In the genomic region with DNA sequence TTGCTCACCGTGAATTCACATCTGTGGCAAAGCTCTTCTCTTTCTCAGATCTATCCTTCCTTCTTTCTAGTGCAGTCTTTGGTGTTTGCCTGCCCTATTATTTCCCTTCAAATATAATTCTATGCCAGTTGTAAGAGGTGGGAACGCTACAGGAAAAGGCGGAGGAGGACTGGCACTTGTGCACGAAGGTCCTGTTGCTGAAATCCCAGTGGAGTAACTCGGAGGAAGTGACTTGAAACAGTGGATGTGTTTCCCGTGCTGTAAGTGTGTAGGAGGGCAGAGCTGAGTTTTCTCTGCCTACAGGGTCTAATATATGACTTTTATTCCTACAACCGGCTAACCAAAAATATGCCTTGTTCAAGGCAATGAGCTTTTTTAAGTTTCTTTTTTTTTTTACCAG, we compare ENCODE assay signal across 36 cellular contexts.
"Had no signal": no experiment of that assay in that cellular context is flagged by ENCODE, and none has a peak within 500 bp of the region (broad histone marks: within the 10 kb centered on the region; RNA-seq: fewer than 3 reads in every experiment).

No MANE protein-coding gene starts in this region.

- ATAC-seq: activated CD4-positive, alpha-beta T cell treated with anti-CD3 and anti-CD28 coated beads for 36 hours; activated CD4-positive, CD25-positive, alpha-beta regulatory T cell treated with anti-CD3 and anti-CD28 coated beads, Interleukin-2, amount 50 U/mL, for 24 hours; activated CD8-positive, alpha-beta T cell treated with anti-CD3 and anti-CD28 coated beads, Interleukin-2, amount 10 ng/mL, durations not matched to agents 7 days and 5 days; activated naive CD4-positive, alpha-beta T cell treated with anti-CD3 and anti-CD28 coated beads, Interleukin-2, amount 50 U/mL, for 72 hours; activated T-cell treated with anti-CD3 and anti-CD28 coated beads, Interleukin-2, amount 50 U/mL, for 4 hours; activated T-cell treated with anti-CD3 and anti-CD28 coated beads, Interleukin-2, amount 50 U/mL, for 72 hours; activated T-helper 17 cell treated with anti-CD3 and anti-CD28 coated beads, Interleukin-2, amount 50 U/mL, for 72 hours; body of pancreas; WTC11 had no signal

- H3K4me1 Mint-ChIP-seq: activated CD4-positive, alpha-beta memory T cell treated with anti-CD3 and anti-CD28 coated beads, Interleukin-2, amount 10 ng/mL, durations not matched to agents 7 days and 5 days; activated CD4-positive, alpha-beta T cell treated with anti-CD3 and anti-CD28 coated beads for 36 hours; activated CD4-positive, alpha-beta T cell treated with anti-CD3 and anti-CD28 coated beads, Interleukin-2, amount 10 ng/mL, durations not matched to agents 7 days and 5 days; activated naive CD8-positive, alpha-beta T cell treated with anti-CD3 and anti-CD28 coated beads for 36 hours; activated T-helper 17 cell treated with anti-CD3 and anti-CD28 coated beads, Interleukin-2, amount 50 U/mL, for 72 hours had no signal

- H3K27me3 Mint-ChIP-seq: activated CD4-positive, alpha-beta memory T cell treated with anti-CD3 and anti-CD28 coated beads, Interleukin-2, amount 10 ng/mL, durations not matched to agents 7 days and 5 days; activated CD4-positive, alpha-beta T cell treated with anti-CD3 and anti-CD28 coated beads for 36 hours; activated CD4-positive, alpha-beta T cell treated with anti-CD3 and anti-CD28 coated beads, Interleukin-2, amount 10 ng/mL, durations not matched to agents 7 days and 5 days; activated naive CD8-positive, alpha-beta T cell treated with anti-CD3 and anti-CD28 coated beads for 36 hours; activated T-helper 17 cell treated with anti-CD3 and anti-CD28 coated beads, Interleukin-2, amount 50 U/mL, for 72 hours had no signal

- H3K27ac Mint-ChIP-seq: activated CD4-positive, alpha-beta memory T cell treated with anti-CD3 and anti-CD28 coated beads, Interleukin-2, amount 10 ng/mL, durations not matched to agents 7 days and 5 days; activated CD4-positive, alpha-beta T cell treated with anti-CD3 and anti-CD28 coated beads for 36 hours; activated CD4-positive, alpha-beta T cell treated with anti-CD3 and anti-CD28 coated beads, Interleukin-2, amount 10 ng/mL, durations not matched to agents 7 days and 5 days; activated CD8-positive, alpha-beta T cell treated with anti-CD3 and anti-CD28 coated beads, Interleukin-2, amount 10 ng/mL, durations not matched to agents 7 days and 5 days; activated naive CD4-positive, alpha-beta T cell treated with anti-CD3 and anti-CD28 coated beads for 36 hours; activated naive CD4-positive, alpha-beta T cell treated with anti-CD3 and anti-CD28 coated beads, Interleukin-2, amount 50 U/mL, for 72 hours; activated naive CD8-positive, alpha-beta T cell treated with anti-CD3 and anti-CD28 coated beads for 36 hours; activated T-cell treated with anti-CD3 and anti-CD28 coated beads, Interleukin-2, amount 50 U/mL, for 72 hours; activated T-helper 1 cell treated with anti-CD3 and anti-CD28 coated beads, Interleukin-12 subunit alpha, Interleukin-12 subunit beta, Interleukin-2, Interleukin-4 antibody, amounts not matched to agents 30 ng/mL and 10 ng/mL and 1 ng/mL, durations not matched to agents 14 hours and 24 hours and 36 hours; activated T-helper 17 cell treated with anti-CD3 and anti-CD28 coated beads, Interleukin-2, amount 50 U/mL, for 72 hours; T-helper 1 cell treated with Interleukin-12 subunit alpha and Interleukin-12 subunit beta and Interleukin-4 antibody, amounts not matched to agents 30 μg/mL and 1 μg/mL, for 36 hours; T-helper 2 cell treated with Interferon-gamma antibody and Interleukin-4, amounts not matched to agents 5 μg/mL and 100 μg/mL, for 36 hours; WTC11 had no signal

- H3K9me3 Mint-ChIP-seq: activated naive CD8-positive, alpha-beta T cell treated with anti-CD3 and anti-CD28 coated beads for 36 hours; activated T-cell treated with anti-CD3 and anti-CD28 coated beads, Interleukin-2, amount 50 U/mL, for 4 hours; activated T-helper 1 cell treated with anti-CD3 and anti-CD28 coated beads, Interleukin-12 subunit alpha, Interleukin-12 subunit beta, Interleukin-2, Interleukin-4 antibody, amounts not matched to agents 30 ng/mL and 10 ng/mL and 1 ng/mL, durations not matched to agents 14 hours and 24 hours and 36 hours; activated T-helper 17 cell treated with anti-CD3 and anti-CD28 coated beads, Interleukin-2, amount 50 U/mL, for 72 hours had no signal

- DNase-seq: activated CD4-positive, alpha-beta memory T cell treated with anti-CD3 and anti-CD28 coated beads, Interleukin-2, amount 10 ng/mL, durations not matched to agents 7 days and 5 days; activated CD4-positive, alpha-beta T cell treated with anti-CD3 and anti-CD28 coated beads for 1 hour; activated CD4-positive, alpha-beta T cell treated with anti-CD3 and anti-CD28 coated beads for 36 hours; activated CD4-positive, alpha-beta T cell treated with anti-CD3 and anti-CD28 coated beads for 48 hours; activated CD4-positive, alpha-beta T cell treated with anti-CD3 and anti-CD28 coated beads, Interleukin-2, amount 10 ng/mL, durations not matched to agents 7 days and 5 days; activated CD4-positive, alpha-beta T cell treated with anti-CD3 and anti-CD28 coated beads, Interleukin-2, amount 50 U/mL, for 48 hours; activated CD4-positive, CD25-positive, alpha-beta regulatory T cell; activated CD8-positive, alpha-beta memory T cell treated with anti-CD3 and anti-CD28 coated beads for 24 hours; activated CD8-positive, alpha-beta memory T cell treated with anti-CD3 and anti-CD28 coated beads, Interleukin-2, amount 50 U/mL, for 4 hours; activated CD8-positive, alpha-beta T cell treated with anti-CD3 and anti-CD28 coated beads, Interleukin-2, amount 10 ng/mL, durations not matched to agents 7 days and 5 days; activated effector memory CD4-positive, alpha-beta T cell treated with anti-CD3 and anti-CD28 coated beads, Interleukin-2, amount 50 U/mL, for 16 hours; activated gamma-delta T cell treated with Interleukin-2 at 50 U/mL for 16 hours; activated naive CD4-positive, alpha-beta T cell; activated naive CD4-positive, alpha-beta T cell treated with anti-CD3 and anti-CD28 coated beads for 36 hours; activated naive CD4-positive, alpha-beta T cell treated with anti-CD3 and anti-CD28 coated beads, Interleukin-2, amount 50 U/mL, for 16 hours; activated naive CD8-positive, alpha-beta T cell treated with anti-CD3 and anti-CD28 coated beads for 36 hours; activated T-cell treated with anti-CD3 and anti-CD28 coated beads for 4 hours; activated T-cell treated with anti-CD3 and anti-CD28 coated beads, Interleukin-2, amount 50 U/mL, for 1 hour; activated T-cell treated with anti-CD3 and anti-CD28 coated beads, Interleukin-2, amount 50 U/mL, for 4 hours; activated T-cell treated with anti-CD3 and anti-CD28 coated beads, Interleukin-2, amount 50 U/mL, for 72 hours; adrenal gland; amniotic stem cell; aorta; body of pancreas; brain microvascular endothelial cell; central memory CD4-positive, alpha-beta T cell; T-helper 2 cell; T-helper 9 cell; WERI-Rb-1 had no signal

- H3K36me3 Mint-ChIP-seq: activated naive CD4-positive, alpha-beta T cell treated with anti-CD3 and anti-CD28 coated beads, Interleukin-2, amount 50 U/mL, for 72 hours; activated naive CD8-positive, alpha-beta T cell treated with anti-CD3 and anti-CD28 coated beads for 36 hours had no signal

- H3K4me3 Mint-ChIP-seq: activated CD4-positive, alpha-beta memory T cell treated with anti-CD3 and anti-CD28 coated beads, Interleukin-2, amount 10 ng/mL, durations not matched to agents 7 days and 5 days; activated CD4-positive, alpha-beta T cell treated with anti-CD3 and anti-CD28 coated beads for 36 hours; activated CD4-positive, alpha-beta T cell treated with anti-CD3 and anti-CD28 coated beads, Interleukin-2, amount 10 ng/mL, durations not matched to agents 7 days and 5 days; activated CD8-positive, alpha-beta T cell treated with anti-CD3 and anti-CD28 coated beads, Interleukin-2, amount 10 ng/mL, durations not matched to agents 7 days and 5 days; activated naive CD4-positive, alpha-beta T cell treated with anti-CD3 and anti-CD28 coated beads for 36 hours; activated naive CD8-positive, alpha-beta T cell treated with anti-CD3 and anti-CD28 coated beads for 36 hours; activated T-cell treated with anti-CD3 and anti-CD28 coated beads, Interleukin-2, amount 50 U/mL, for 4 hours; activated T-cell treated with anti-CD3 and anti-CD28 coated beads, Interleukin-2, amount 50 U/mL, for 72 hours; activated T-helper 1 cell treated with anti-CD3 and anti-CD28 coated beads, Interleukin-12 subunit alpha, Interleukin-12 subunit beta, Interleukin-2, Interleukin-4 antibody, amounts not matched to agents 30 ng/mL and 10 ng/mL and 1 ng/mL, durations not matched to agents 14 hours and 24 hours and 36 hours; activated T-helper 17 cell treated with anti-CD3 and anti-CD28 coated beads, Interleukin-2, amount 50 U/mL, for 72 hours; T-helper 1 cell treated with Interleukin-12 subunit alpha and Interleukin-12 subunit beta and Interleukin-4 antibody, amounts not matched to agents 30 μg/mL and 1 μg/mL, for 36 hours; T-helper 2 cell treated with Interferon-gamma antibody and Interleukin-4, amounts not matched to agents 5 μg/mL and 100 μg/mL, for 36 hours; WTC11 had no signal
